In genomic region chr1:219236933-219237610, GRCh38 we compare ENCODE assay signal across 3 cellular contexts.
TF ChIP-seq lines count a peak whose summit lies in the region.

No MANE protein-coding gene starts in this region.

TF ChIP-seq in IMR-90, 13 proteins besides CTCF, POLR2A, EP300 and RAD21:
- TF ChIP-seq CHD1 (IDR thresholded peaks at IDR 0.05; ENCODE audit: low read depth, low read length) (no peak), RFX5 (IDR thresholded peaks at IDR 0.05; ENCODE audit: low read depth, low read length) (no peak), MAFK (IDR thresholded peaks at IDR 0.05; ENCODE audit: low read depth, low read length) (peak; percentile 36; the same call in 1 of the 2 replicates)

TF ChIP-seq in liver, 16 proteins besides CTCF, POLR2A, EP300 and RAD21:
- TF ChIP-seq REST (IDR thresholded peaks at IDR 0.05) = no peak
- TF ChIP-seq HNF4A (conservative IDR thresholded peaks at IDR 0.05) = peak in 1 of 2 donors; percentile 7
- TF ChIP-seq TAF1 (conservative IDR thresholded peaks at IDR 0.05) = no peak
- no peak for TF ChIP-seq SP1 (IDR thresholded peaks at IDR 0.05)

TF ChIP-seq in SK-N-SH, 30 proteins besides CTCF, POLR2A, EP300 and RAD21:
- TF ChIP-seq RCOR1 (IDR thresholded peaks at IDR 0.05; ENCODE audit: low read length) (no peak), JUND (IDR thresholded peaks at IDR 0.05) (no peak), MXI1 (IDR thresholded peaks at IDR 0.05; ENCODE audit: low read depth, low read length) (no peak), TAF1 (IDR thresholded peaks at IDR 0.05; ENCODE audit: borderline replicate concordance, low read depth, low read length) (no peak), RFX5 (IDR thresholded peaks at IDR 0.05; ENCODE audit: low read length) (no peak), TCF12 (IDR thresholded peaks at IDR 0.05) (no peak), GABPA (IDR thresholded peaks at IDR 0.05; ENCODE audit: low read depth) (no peak), TEAD4 (IDR thresholded peaks at IDR 0.05; ENCODE audit: borderline replicate concordance, insufficient read depth) (no peak), FOXJ3 (CRISPR knock-in tag; IDR thresholded peaks at IDR 0.05) (no peak), IRF3 (IDR thresholded peaks at IDR 0.05; ENCODE audit: low read depth, low read length) (no peak)
